1 cellular context compared by ENCODE assay signal in the genomic region with DNA sequence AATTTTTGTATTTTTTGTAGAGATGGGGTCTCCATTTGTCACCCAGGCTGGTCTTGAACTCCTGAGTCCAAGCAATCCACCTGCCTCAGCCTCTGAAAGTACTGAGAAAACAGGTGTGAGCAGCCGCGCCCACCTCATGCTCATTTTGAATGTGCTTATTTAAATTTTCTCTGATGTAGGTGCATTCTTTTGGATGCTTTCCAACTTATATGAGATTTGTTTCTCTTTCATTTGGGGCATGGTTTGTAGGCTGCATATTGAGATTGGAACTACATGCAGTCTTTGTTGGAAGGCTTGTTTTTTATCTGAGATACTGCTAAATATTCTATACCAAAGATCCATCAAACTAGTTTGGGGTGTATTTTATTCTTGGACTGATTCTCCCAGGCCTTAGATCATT.
TF ChIP-seq lines count a peak whose summit lies in the region.

No MANE protein-coding gene starts in this region.

TF ChIP-seq in GM23338, 12 proteins besides CTCF, POLR2A, EP300 and RAD21 (continued from another document):
- TF ChIP-seq, protein P1, sequence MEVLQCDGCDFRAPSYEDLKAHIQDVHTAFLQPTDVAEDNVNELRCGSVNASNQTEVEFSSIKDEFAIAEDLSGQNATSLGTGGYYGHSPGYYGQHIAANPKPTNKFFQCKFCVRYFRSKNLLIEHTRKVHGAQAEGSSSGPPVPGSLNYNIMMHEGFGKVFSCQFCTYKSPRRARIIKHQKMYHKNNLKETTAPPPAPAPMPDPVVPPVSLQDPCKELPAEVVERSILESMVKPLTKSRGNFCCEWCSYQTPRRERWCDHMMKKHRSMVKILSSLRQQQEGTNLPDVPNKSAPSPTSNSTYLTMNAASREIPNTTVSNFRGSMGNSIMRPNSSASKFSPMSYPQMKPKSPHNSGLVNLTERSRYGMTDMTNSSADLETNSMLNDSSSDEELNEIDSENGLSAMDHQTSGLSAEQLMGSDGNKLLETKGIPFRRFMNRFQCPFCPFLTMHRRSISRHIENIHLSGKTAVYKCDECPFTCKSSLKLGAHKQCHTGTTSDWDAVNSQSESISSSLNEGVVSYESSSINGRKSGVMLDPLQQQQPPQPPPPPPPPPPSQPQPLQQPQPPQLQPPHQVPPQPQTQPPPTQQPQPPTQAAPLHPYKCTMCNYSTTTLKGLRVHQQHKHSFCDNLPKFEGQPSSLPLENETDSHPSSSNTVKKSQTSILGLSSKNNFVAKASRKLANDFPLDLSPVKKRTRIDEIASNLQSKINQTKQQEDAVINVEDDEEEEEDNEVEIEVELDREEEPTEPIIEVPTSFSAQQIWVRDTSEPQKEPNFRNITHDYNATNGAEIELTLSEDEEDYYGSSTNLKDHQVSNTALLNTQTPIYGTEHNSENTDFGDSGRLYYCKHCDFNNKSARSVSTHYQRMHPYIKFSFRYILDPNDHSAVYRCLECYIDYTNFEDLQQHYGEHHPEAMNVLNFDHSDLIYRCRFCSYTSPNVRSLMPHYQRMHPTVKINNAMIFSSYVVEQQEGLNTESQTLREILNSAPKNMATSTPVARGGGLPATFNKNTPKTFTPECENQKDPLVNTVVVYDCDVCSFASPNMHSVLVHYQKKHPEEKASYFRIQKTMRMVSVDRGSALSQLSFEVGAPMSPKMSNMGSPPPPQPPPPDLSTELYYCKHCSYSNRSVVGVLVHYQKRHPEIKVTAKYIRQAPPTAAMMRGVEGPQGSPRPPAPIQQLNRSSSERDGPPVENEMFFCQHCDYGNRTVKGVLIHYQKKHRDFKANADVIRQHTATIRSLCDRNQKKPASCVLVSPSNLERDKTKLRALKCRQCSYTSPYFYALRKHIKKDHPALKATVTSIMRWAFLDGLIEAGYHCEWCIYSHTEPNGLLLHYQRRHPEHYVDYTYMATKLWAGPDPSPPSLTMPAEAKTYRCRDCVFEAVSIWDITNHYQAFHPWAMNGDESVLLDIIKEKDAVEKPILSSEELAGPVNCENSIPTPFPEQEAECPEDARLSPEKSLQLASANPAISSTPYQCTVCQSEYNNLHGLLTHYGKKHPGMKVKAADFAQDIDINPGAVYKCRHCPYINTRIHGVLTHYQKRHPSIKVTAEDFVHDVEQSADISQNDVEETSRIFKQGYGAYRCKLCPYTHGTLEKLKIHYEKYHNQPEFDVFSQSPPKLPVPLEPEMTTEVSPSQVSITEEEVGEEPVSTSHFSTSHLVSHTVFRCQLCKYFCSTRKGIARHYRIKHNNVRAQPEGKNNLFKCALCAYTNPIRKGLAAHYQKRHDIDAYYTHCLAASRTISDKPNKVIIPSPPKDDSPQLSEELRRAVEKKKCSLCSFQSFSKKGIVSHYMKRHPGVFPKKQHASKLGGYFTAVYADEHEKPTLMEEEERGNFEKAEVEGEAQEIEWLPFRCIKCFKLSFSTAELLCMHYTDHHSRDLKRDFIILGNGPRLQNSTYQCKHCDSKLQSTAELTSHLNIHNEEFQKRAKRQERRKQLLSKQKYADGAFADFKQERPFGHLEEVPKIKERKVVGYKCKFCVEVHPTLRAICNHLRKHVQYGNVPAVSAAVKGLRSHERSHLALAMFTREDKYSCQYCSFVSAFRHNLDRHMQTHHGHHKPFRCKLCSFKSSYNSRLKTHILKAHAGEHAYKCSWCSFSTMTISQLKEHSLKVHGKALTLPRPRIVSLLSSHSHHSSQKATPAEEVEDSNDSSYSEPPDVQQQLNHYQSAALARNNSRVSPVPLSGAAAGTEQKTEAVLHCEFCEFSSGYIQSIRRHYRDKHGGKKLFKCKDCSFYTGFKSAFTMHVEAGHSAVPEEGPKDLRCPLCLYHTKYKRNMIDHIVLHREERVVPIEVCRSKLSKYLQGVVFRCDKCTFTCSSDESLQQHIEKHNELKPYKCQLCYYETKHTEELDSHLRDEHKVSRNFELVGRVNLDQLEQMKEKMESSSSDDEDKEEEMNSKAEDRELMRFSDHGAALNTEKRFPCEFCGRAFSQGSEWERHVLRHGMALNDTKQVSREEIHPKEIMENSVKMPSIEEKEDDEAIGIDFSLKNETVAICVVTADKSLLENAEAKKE (CRISPR knock-in tag; IDR thresholded peaks at IDR 0.05): no peak
- TF ChIP-seq ZNF114 (CRISPR knock-in tag; IDR thresholded peaks at IDR 0.05) (no peak), EZH2 (IDR thresholded peaks at IDR 0.05; ENCODE audit: low read depth, unreplicated experiment) (no peak)
